Comparison of ENCODE assay signal across 14 cellular contexts in genomic region chr3:40588406-40588805, GRCh38.
DNase-seq lines count a peak whose midpoint lies in the region; ATAC-seq, FAIRE-seq and TF ChIP-seq lines count a peak whose summit lies in the region.
"Had no signal": no experiment of that assay in that cellular context is flagged by ENCODE, and none has a peak within 500 bp of the region (broad histone marks: within the 10 kb centered on the region; RNA-seq: fewer than 3 reads in every experiment).

No MANE protein-coding gene starts in this region.

- no peak overlapping the region for H3K27ac ChIP-seq in HepG2 (ENCODE audit: extremely low read length, insufficient read depth, low read length)
- H3K27ac ChIP-seq in right lobe of liver: no peak overlapping the region
- no peak overlapping the region for H3K27ac ChIP-seq in PC-3 (ENCODE audit: low read length)
- H3K27ac ChIP-seq in foreskin keratinocyte: no peak overlapping the region
- H3K27ac ChIP-seq: KMS-11 had no signal

- no peak for FAIRE-seq in HepG2 (lab: Jason Lieb, UNC)
- FAIRE-seq: D721Med, kidney had no signal

- H4K20me1 ChIP-seq in HepG2 (ENCODE audit: insufficient read depth, low read length): no peaks in the 10 kb centered on the region
- no peaks in the 10 kb centered on the region for H4K20me1 ChIP-seq in PC-3 (ENCODE audit: low read length)

- 24% methylated on average over 5 of the region's 5 CpGs for WGBS in HepG2 (ENCODE audit: low lambda C conversion rate)
- WGBS in right lobe of liver (ENCODE audit: insufficient coverage, low coverage, low lambda C conversion rate, missing lambda C conversion rate): 76% methylated on average over 3 of the region's 5 CpGs

- TF ChIP-seq CTCF in HepG2 (CRISPR knock-in tag; IDR thresholded peaks at IDR 0.05) (peak; percentile 59), right lobe of liver (IDR thresholded peaks at IDR 0.05) (peak in 1 of 4 donors; percentile 10), PC-3 (conservative IDR thresholded peaks at IDR 0.05; ENCODE audit: low read depth, low read length) (peak; percentile 58), foreskin keratinocyte (conservative IDR thresholded peaks at IDR 0.05) (peak; percentile 58)

- intact Hi-C loops in HepG2 (cut with micrococcal nuclease; ENCODE audit: unreplicated experiment) (loop anchor here (10.0 kb wide), 3 partner anchors 286 to 1126 kb away; no protein-coding TSS in a partner anchor), right lobe of liver (cut with DNase I) (no loop called here), PC-3 (cut with micrococcal nuclease) (no loop called here)

- H3K36me3 ChIP-seq in HepG2 (replicated peaks in 1 of 2; ENCODE audit: control insufficient read depth in 1 of 2, insufficient read depth in 2 of 2, low read length in 2 of 2): no peaks in the 10 kb centered on the region
- H3K36me3 ChIP-seq in right lobe of liver: no peaks in the 10 kb centered on the region
- H3K36me3 ChIP-seq in PC-3 (ENCODE audit: low read depth, low read length): no peaks in the 10 kb centered on the region

- H3K79me2 ChIP-seq in HepG2 (ENCODE audit: insufficient read depth, low read length): no peaks in the 10 kb centered on the region
- no peaks in the 10 kb centered on the region for H3K79me2 ChIP-seq in PC-3 (ENCODE audit: low read length)

- no peaks in the 10 kb centered on the region for H3K9me3 ChIP-seq in HepG2 (ENCODE audit: low read length)
- H3K9me3 ChIP-seq in right lobe of liver: no peaks in the 10 kb centered on the region
- no peaks in the 10 kb centered on the region for H3K9me3 ChIP-seq in PC-3 (ENCODE audit: low read length)

- CTCF ChIA-PET in HepG2 (lab: Yijun Ruan, JAX; ENCODE audit: low intra/inter-chr PET ratio, low total read pairs) (no interaction called here), PC-3 (lab: Charles Lee) (no interaction called here)

- H2AFZ ChIP-seq in HepG2 (ENCODE audit: low read length) (no peak overlapping the region), PC-3 (ENCODE audit: low read length) (no peak overlapping the region)

- in situ Hi-C loops in HepG2 (cut with HindIII; ENCODE audit: extremely low pct_ligation_motif_present, low pct_unique_long_range_greater_than_20kb): loop anchor here (10.0 to 25.0 kb wide), 2 partner anchors 624 to 1296 kb away; no protein-coding TSS in a partner anchor

- H3K4me3 ChIP-seq in HepG2 (replicated peaks in 1 of 3; ENCODE audit: insufficient read depth in 1 of 3, low read depth in 2 of 3, low read length in 3 of 3): no peak overlapping the region
- no peak overlapping the region for H3K4me3 ChIP-seq in right lobe of liver
- H3K4me3 ChIP-seq in PC-3 (ENCODE audit: low read length): no peak overlapping the region

- peaks cover 2 to 4% of the 10 kb centered on the region in 2 experiments; a peak in 1 of 5 replicates for H3K27me3 ChIP-seq in HepG2 (ENCODE audit: control insufficient read depth in 1 of 2, insufficient read depth in 2 of 2, low read length in 2 of 2)
- no peaks in the 10 kb centered on the region for H3K27me3 ChIP-seq in right lobe of liver
- H3K27me3 ChIP-seq in PC-3 (ENCODE audit: low read length): peaks cover 12% of the 10 kb centered on the region; the same call in 1 of the 2 replicates
- peaks cover 10% of the 10 kb centered on the region for H3K27me3 ChIP-seq in foreskin keratinocyte

- H3K4me1 ChIP-seq in HepG2 (ENCODE audit: insufficient read depth, low read length) (peaks cover 12% of the 10 kb centered on the region; the same call in 1 of the 2 replicates), right lobe of liver (peaks cover 0 to 17% (median 8%) of the 10 kb centered on the region in 4 donors), PC-3 (ENCODE audit: insufficient read depth, low read length) (no peaks in the 10 kb centered on the region), foreskin keratinocyte (no peaks in the 10 kb centered on the region)

- no peak for TF ChIP-seq EP300 in HepG2 (IDR thresholded peaks at IDR 0.05; ENCODE audit: low read depth in 2 of 2, low read length in 2 of 2)
- TF ChIP-seq EP300 in HepG2 (CRISPR knock-in tag; IDR thresholded peaks at IDR 0.05; ENCODE audit: borderline replicate concordance): no peak

- TF ChIP-seq POLR2A in HepG2 (IDR thresholded peaks at IDR 0.05; ENCODE audit: insufficient read depth in 1 of 2, low read depth in 2 of 2, low read length in 2 of 2) (no peak), right lobe of liver (IDR thresholded peaks at IDR 0.05) (no peak)

- no TSS peak for BruUV-seq in HepG2 (replicated peaks; lab: Mats Ljungman, UMichigan)
- BruUV-seq in PC-3 (replicated peaks; lab: Mats Ljungman, UMichigan): no TSS peak

- H3K4me2 ChIP-seq in HepG2 (ENCODE audit: low read depth, low read length): no peak overlapping the region
- no peak overlapping the region for H3K4me2 ChIP-seq in PC-3 (ENCODE audit: low read length)
- H3K4me2 ChIP-seq: KMS-11 had no signal

- no peaks in the 10 kb centered on the region for H3F3A ChIP-seq in PC-3 (ENCODE audit: low read length, unreplicated experiment)

- DNase-seq in HepG2 (ENCODE audit: low spot score) (peak; percentile 10), right lobe of liver (no peak), PC-3 (peak; percentile 52), foreskin keratinocyte (peak in 1 of 2 donors; percentile 40), NCI-H1436 treated with DMSO at 0.1 percent for 48 hours (lab: John Stamatoyannopoulos, UW) (no peak), NCI-H2227 (lab: John Stamatoyannopoulos, UW; ENCODE audit: unreplicated experiment) (no peak), GM19240 (ENCODE audit: insufficient read length, low spot score) (no peak), amniotic stem cell (lab: John Stamatoyannopoulos, UW) (no peak)
- DNase-seq: activated CD4-positive, CD25-positive, alpha-beta regulatory T cell treated with anti-CD3 and anti-CD28 coated beads, Interleukin-2, amount 50 U/mL, for 72 hours; HCEC 1CT; kidney; NCI-H1930 had no signal

- no peak for ATAC-seq in HepG2
- no peak for ATAC-seq in right lobe of liver
- ATAC-seq in PC-3: no peak
- peak; percentile 41 for ATAC-seq in foreskin keratinocyte

- no peaks in the 10 kb centered on the region for H3K9me2 ChIP-seq in PC-3 (replicated peaks; ENCODE audit: low read length)

- POLR2A ChIA-PET in HepG2 (lab: Yijun Ruan, JAX) (no interaction called here), PC-3 (lab: Charles Lee; ENCODE audit: unreplicated experiment) (no interaction called here)

- H3K9ac ChIP-seq in HepG2 (ENCODE audit: insufficient read depth, low read depth, low read length): no peak overlapping the region
- no peak overlapping the region for H3K9ac ChIP-seq in PC-3 (ENCODE audit: low read length)
- H3K9ac ChIP-seq: KMS-11 had no signal

- no peak for TF ChIP-seq RAD21 in HepG2 (CRISPR knock-in tag; IDR thresholded peaks at IDR 0.05)

TF ChIP-seq in HepG2, 621 proteins besides CTCF, POLR2A, EP300 and RAD21:
- TF ChIP-seq ZNF343 (CRISPR knock-in tag; IDR thresholded peaks at IDR 0.05) (no peak), STAG1 (CRISPR knock-in tag; IDR thresholded peaks at IDR 0.05) (peak; percentile 74)
- TF ChIP-seq, protein P1, sequence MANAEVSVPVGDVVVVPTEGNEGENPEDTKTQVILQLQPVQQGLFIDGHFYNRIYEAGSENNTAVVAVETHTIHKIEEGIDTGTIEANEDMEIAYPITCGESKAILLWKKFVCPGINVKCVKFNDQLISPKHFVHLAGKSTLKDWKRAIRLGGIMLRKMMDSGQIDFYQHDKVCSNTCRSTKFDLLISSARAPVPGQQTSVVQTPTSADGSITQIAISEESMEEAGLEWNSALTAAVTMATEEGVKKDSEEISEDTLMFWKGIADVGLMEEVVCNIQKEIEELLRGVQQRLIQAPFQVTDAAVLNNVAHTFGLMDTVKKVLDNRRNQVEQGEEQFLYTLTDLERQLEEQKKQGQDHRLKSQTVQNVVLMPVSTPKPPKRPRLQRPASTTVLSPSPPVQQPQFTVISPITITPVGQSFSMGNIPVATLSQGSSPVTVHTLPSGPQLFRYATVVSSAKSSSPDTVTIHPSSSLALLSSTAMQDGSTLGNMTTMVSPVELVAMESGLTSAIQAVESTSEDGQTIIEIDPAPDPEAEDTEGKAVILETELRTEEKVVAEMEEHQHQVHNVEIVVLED (CRISPR knock-in tag; IDR thresholded peaks at IDR 0.05; ENCODE audit: borderline replicate concordance): no peak

Comparison
In these comparisons a context has a peak if more than half of its experiments do, and no peak if none do; other contexts are left out.
1. DNase-seq: peak in HepG2 (single experiment) and PC-3 (single experiment); none in right lobe of liver (0 of 3), NCI-H1436 treated with DMSO at 0.1 percent for 48 hours (single experiment), NCI-H2227 (single experiment), GM19240 (single experiment) and amniotic stem cell (single experiment).